In the genomic region with DNA sequence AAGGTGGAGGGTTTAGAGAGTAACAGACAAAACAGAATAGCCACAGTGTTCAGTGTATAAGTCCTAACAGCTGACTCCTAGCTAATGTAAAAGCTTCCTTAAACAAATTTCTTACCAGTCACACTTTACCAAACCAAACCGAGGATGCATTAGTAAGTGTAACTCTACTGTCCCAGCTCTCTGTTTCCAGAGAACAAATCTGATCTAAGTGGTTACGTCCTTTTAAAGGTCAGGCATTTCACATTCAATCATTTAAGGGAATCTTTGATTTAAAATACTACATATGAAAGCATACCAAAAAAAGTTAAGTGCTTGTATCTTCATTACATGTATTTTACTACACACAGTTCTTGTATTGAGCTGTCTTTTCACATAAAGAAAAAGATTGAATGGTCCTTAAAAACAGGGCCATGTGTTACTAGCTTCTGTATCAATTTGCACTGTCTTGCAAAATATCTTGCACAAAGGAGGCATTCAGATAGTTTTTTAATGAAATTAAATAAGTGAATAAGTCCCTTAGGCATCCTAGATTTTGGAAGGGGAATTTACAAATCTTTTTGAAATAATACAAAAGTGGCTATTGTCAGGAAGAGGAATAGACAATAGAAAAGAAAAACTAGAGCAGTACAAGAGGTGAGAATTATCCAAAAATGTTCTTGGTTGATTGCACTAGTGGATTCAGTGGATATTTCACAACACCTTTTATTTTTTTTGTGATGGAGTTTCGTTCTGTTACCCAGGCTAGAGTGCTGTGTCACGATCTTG, we compare ENCODE assay signal across 28 cellular contexts. TPM values are rescaled to one million over a fixed set of nuclear protein-coding genes. Genes with fewer than 3 reads are reported as not detected.
A peak's percentile ranks its signal among the peaks of the same experiment; 100 is the strongest.
DNase-seq lines count a peak whose midpoint lies in the region; ATAC-seq and TF ChIP-seq lines count a peak whose summit lies in the region.
"Had no signal": no experiment of that assay in that cellular context is flagged by ENCODE, and none has a peak within 500 bp of the region (broad histone marks: within the 10 kb centered on the region; RNA-seq: fewer than 3 reads in every experiment).

No MANE protein-coding gene starts in this region.

- no peak overlapping the region for H3K4me3 Mint-ChIP-seq in activated naive CD8-positive, alpha-beta T cell treated with anti-CD3 and anti-CD28 coated beads, Interleukin-2, amount 50 U/mL, for 24 hours
- no peak overlapping the region for H3K4me3 Mint-ChIP-seq in activated naive CD8-positive, alpha-beta T cell treated with anti-CD3 and anti-CD28 coated beads for 36 hours
- H3K4me3 Mint-ChIP-seq in stimulated activated memory B cell treated with anti-CD40 and anti-IgM and Interleukin-4, amounts not matched to agents 10 μg/mL and 1 μg/mL and 100 μg/mL, for 72 hours, result no peak overlapping the region
- H3K4me3 Mint-ChIP-seq: activated CD4-positive, alpha-beta T cell treated with anti-CD3 and anti-CD28 coated beads, Interleukin-2, amount 10 ng/mL, durations not matched to agents 24 days and 14 days; activated CD8-positive, alpha-beta memory T cell treated with anti-CD3 and anti-CD28 coated beads, Interleukin-2, amount 10 ng/mL, durations not matched to agents 7 days and 5 days; HFFc6; neural crest cell; stimulated activated naive CD8-positive, alpha-beta T cell treated with anti-CD3 and anti-CD28 coated beads, Interleukin-15, Interleukin-2, amounts not matched to agents 100 ng/mL and 50 ng/mL, for 24 hours had no signal

- H3K27me3 ChIP-seq in adipocyte (replicated peaks; ENCODE audit: control insufficient read depth, insufficient read depth, low read length) (no peaks in the 10 kb centered on the region), left ventricle myocardium inferior (ENCODE audit: low read depth) (no peaks in the 10 kb centered on the region)
- H3K27me3 ChIP-seq: brain microvascular endothelial cell, heart left ventricle had no signal

- H3K27me3 Mint-ChIP-seq in activated naive CD8-positive, alpha-beta T cell treated with anti-CD3 and anti-CD28 coated beads, Interleukin-2, amount 50 U/mL, for 24 hours, result no peaks in the 10 kb centered on the region
- H3K27me3 Mint-ChIP-seq in activated naive CD8-positive, alpha-beta T cell treated with anti-CD3 and anti-CD28 coated beads for 36 hours, result no peaks in the 10 kb centered on the region
- no peaks in the 10 kb centered on the region for H3K27me3 Mint-ChIP-seq in stimulated activated memory B cell treated with anti-CD40 and anti-IgM and Interleukin-4, amounts not matched to agents 10 μg/mL and 1 μg/mL and 100 μg/mL, for 72 hours
- H3K27me3 Mint-ChIP-seq: activated CD4-positive, alpha-beta T cell treated with anti-CD3 and anti-CD28 coated beads, Interleukin-2, amount 10 ng/mL, durations not matched to agents 24 days and 14 days; activated CD8-positive, alpha-beta memory T cell treated with anti-CD3 and anti-CD28 coated beads, Interleukin-2, amount 10 ng/mL, durations not matched to agents 7 days and 5 days; stimulated activated naive CD8-positive, alpha-beta T cell treated with anti-CD3 and anti-CD28 coated beads, Interleukin-15, Interleukin-2, amounts not matched to agents 100 ng/mL and 50 ng/mL, for 24 hours had no signal

- peak overlapping the region; percentile 2 for H3K27ac ChIP-seq in left ventricle myocardium inferior (replicated peaks)
- H3K27ac ChIP-seq: brain microvascular endothelial cell, prostate gland had no signal

- no peak for DNase-seq in activated naive CD8-positive, alpha-beta T cell treated with anti-CD3 and anti-CD28 coated beads, Interleukin-2, amount 50 U/mL, for 24 hours
- DNase-seq in activated naive CD8-positive, alpha-beta T cell treated with anti-CD3 and anti-CD28 coated beads for 36 hours, result no peak
- DNase-seq in adipocyte (ENCODE audit: low read depth) (peak; percentile 48), left ventricle myocardium inferior (no peak), foreskin fibroblast (no peak)
- DNase-seq in activated CD4-positive, alpha-beta T cell treated with anti-CD3 and anti-CD28 coated beads for 48 hours, result no peak
- DNase-seq: activated CD4-positive, alpha-beta T cell treated with anti-CD3 and anti-CD28 coated beads, Interleukin-2, amount 10 ng/mL, durations not matched to agents 24 days and 14 days; activated CD8-positive, alpha-beta memory T cell treated with anti-CD3 and anti-CD28 coated beads, Interleukin-2, amount 10 ng/mL, durations not matched to agents 7 days and 5 days; brain microvascular endothelial cell; COR-L47; DND-41; heart left ventricle; HFFc6; NCI-H1092 treated with DMSO at 0.1 percent for 48 hours; NCI-H2081; NCI-H345; SIG-M5; small intestine; stimulated activated CD4-positive, alpha-beta T cell treated with anti-CD3 and anti-CD28 coated beads, Interleukin-2, amount 100 ng/mL, for 48 hours; T-helper 1 cell; trophoblast cell had no signal

- no peak overlapping the region for H3K27ac Mint-ChIP-seq in activated naive CD8-positive, alpha-beta T cell treated with anti-CD3 and anti-CD28 coated beads, Interleukin-2, amount 50 U/mL, for 24 hours
- H3K27ac Mint-ChIP-seq in activated naive CD8-positive, alpha-beta T cell treated with anti-CD3 and anti-CD28 coated beads for 36 hours, result no peak overlapping the region
- peak overlapping the region; percentile 7 for H3K27ac Mint-ChIP-seq in stimulated activated memory B cell treated with anti-CD40 and anti-IgM and Interleukin-4, amounts not matched to agents 10 μg/mL and 1 μg/mL and 100 μg/mL, for 72 hours
- H3K27ac Mint-ChIP-seq: activated CD4-positive, alpha-beta T cell treated with anti-CD3 and anti-CD28 coated beads, Interleukin-2, amount 10 ng/mL, durations not matched to agents 24 days and 14 days; activated CD8-positive, alpha-beta memory T cell treated with anti-CD3 and anti-CD28 coated beads, Interleukin-2, amount 10 ng/mL, durations not matched to agents 7 days and 5 days; activated T-helper 2 cell treated with anti-CD3 and anti-CD28 coated beads, Interferon-gamma antibody, Interleukin-2, Interleukin-4, amounts not matched to agents 10 μg/mL and 5 μg/mL and 100 μg/mL, durations not matched to agents 14 hours and 24 hours and 36 hours; HFFc6; stimulated activated naive CD8-positive, alpha-beta T cell treated with anti-CD3 and anti-CD28 coated beads, Interleukin-15, Interleukin-2, amounts not matched to agents 100 ng/mL and 50 ng/mL, for 24 hours had no signal

- H3K4me1 ChIP-seq in adipocyte (ENCODE audit: control insufficient read depth, insufficient read depth, low read length), result peaks cover 14% of the 10 kb centered on the region
- peaks cover 16% of the 10 kb centered on the region for H3K4me1 ChIP-seq in left ventricle myocardium inferior
- H3K4me1 ChIP-seq: prostate gland had no signal

- H3K9me3 ChIP-seq in adipocyte (ENCODE audit: control insufficient read depth, low read length) (no peaks in the 10 kb centered on the region), left ventricle myocardium inferior (replicated peaks) (no peaks in the 10 kb centered on the region)
- H3K9me3 ChIP-seq: heart left ventricle, prostate gland had no signal

- H3K36me3 Mint-ChIP-seq in activated naive CD8-positive, alpha-beta T cell treated with anti-CD3 and anti-CD28 coated beads, Interleukin-2, amount 50 U/mL, for 24 hours (ENCODE audit: low read depth), result peaks cover 12% of the 10 kb centered on the region
- H3K36me3 Mint-ChIP-seq in activated naive CD8-positive, alpha-beta T cell treated with anti-CD3 and anti-CD28 coated beads for 36 hours, result peaks cover 20% of the 10 kb centered on the region
- peaks cover 28% of the 10 kb centered on the region for H3K36me3 Mint-ChIP-seq in stimulated activated memory B cell treated with anti-CD40 and anti-IgM and Interleukin-4, amounts not matched to agents 10 μg/mL and 1 μg/mL and 100 μg/mL, for 72 hours

- TF ChIP-seq CTCF in left ventricle myocardium inferior (IDR thresholded peaks at IDR 0.05; ENCODE audit: borderline replicate concordance) (no peak), foreskin fibroblast (IDR thresholded peaks at IDR 0.05; ENCODE audit: low read depth, low read length) (no peak)

- no peaks in the 10 kb centered on the region for H3K9me3 Mint-ChIP-seq in activated naive CD8-positive, alpha-beta T cell treated with anti-CD3 and anti-CD28 coated beads, Interleukin-2, amount 50 U/mL, for 24 hours
- H3K9me3 Mint-ChIP-seq in activated naive CD8-positive, alpha-beta T cell treated with anti-CD3 and anti-CD28 coated beads for 36 hours, result no peaks in the 10 kb centered on the region
- H3K9me3 Mint-ChIP-seq in stimulated activated memory B cell treated with anti-CD40 and anti-IgM and Interleukin-4, amounts not matched to agents 10 μg/mL and 1 μg/mL and 100 μg/mL, for 72 hours, result no peaks in the 10 kb centered on the region
- H3K9me3 Mint-ChIP-seq: activated CD4-positive, alpha-beta T cell treated with anti-CD3 and anti-CD28 coated beads, Interleukin-2, amount 10 ng/mL, durations not matched to agents 24 days and 14 days; activated T-helper 2 cell treated with anti-CD3 and anti-CD28 coated beads, Interferon-gamma antibody, Interleukin-2, Interleukin-4, amounts not matched to agents 10 μg/mL and 5 μg/mL and 100 μg/mL, durations not matched to agents 14 hours and 24 hours and 36 hours; HFFc6; neural crest cell; stimulated activated naive CD8-positive, alpha-beta T cell treated with anti-CD3 and anti-CD28 coated beads, Interleukin-15, Interleukin-2, amounts not matched to agents 100 ng/mL and 50 ng/mL, for 24 hours had no signal

- intact Hi-C loops in left ventricle myocardium inferior (cut with micrococcal nuclease), result no loop called here

- H3K4me1 Mint-ChIP-seq in activated naive CD8-positive, alpha-beta T cell treated with anti-CD3 and anti-CD28 coated beads, Interleukin-2, amount 50 U/mL, for 24 hours, result peaks cover 27% of the 10 kb centered on the region
- peaks cover 21% of the 10 kb centered on the region for H3K4me1 Mint-ChIP-seq in activated naive CD8-positive, alpha-beta T cell treated with anti-CD3 and anti-CD28 coated beads for 36 hours
- peaks cover 6% of the 10 kb centered on the region for H3K4me1 Mint-ChIP-seq in stimulated activated memory B cell treated with anti-CD40 and anti-IgM and Interleukin-4, amounts not matched to agents 10 μg/mL and 1 μg/mL and 100 μg/mL, for 72 hours

- peak; percentile 40 for ATAC-seq in activated naive CD8-positive, alpha-beta T cell treated with anti-CD3 and anti-CD28 coated beads, Interleukin-2, amount 50 U/mL, for 24 hours
- ATAC-seq in stimulated activated memory B cell treated with anti-CD40 and anti-IgM and Interleukin-4, amounts not matched to agents 10 μg/mL and 1 μg/mL and 100 μg/mL, for 72 hours, result no peak
- no peak for ATAC-seq in HG03565 (IDR thresholded peaks at IDR 0.05; ENCODE audit: unreplicated experiment)
- ATAC-seq: activated CD8-positive, alpha-beta memory T cell treated with anti-CD3 and anti-CD28 coated beads, Interleukin-2, amount 10 ng/mL, durations not matched to agents 7 days and 5 days had no signal

- H3K4me3 ChIP-seq in adipocyte (ENCODE audit: low read length) (peak overlapping the region; percentile 44), left ventricle myocardium inferior (no peak overlapping the region), foreskin fibroblast (ENCODE audit: low read depth in 1 of 2, low read length in 2 of 2) (no peak overlapping the region)
- H3K4me3 ChIP-seq: coronary artery, heart left ventricle, prostate gland had no signal

- H3K36me3 ChIP-seq in adipocyte (ENCODE audit: control insufficient read depth, insufficient read depth, low read length, severe bottlenecking), result no peaks in the 10 kb centered on the region
- peaks cover 7% of the 10 kb centered on the region for H3K36me3 ChIP-seq in left ventricle myocardium inferior
- H3K36me3 ChIP-seq: brain microvascular endothelial cell, heart left ventricle, prostate gland had no signal

- peak overlapping the region; percentile 28 for H3K9ac ChIP-seq in adipocyte (ENCODE audit: low read length)

RNA-seq across cellular contexts. Expression of a gene that starts 58.4 kb away (rescaled TPM):
- 100 to 1,000 TPM; 136 to 142 TPM for total RNA-seq in activated naive CD8-positive, alpha-beta T cell treated with anti-CD3 and anti-CD28 coated beads for 36 hours
- 8.6 TPM for total RNA-seq in left ventricle myocardium inferior
- total RNA-seq: HFFc6 had no signal

Comparison
In these comparisons a context has a peak if more than half of its experiments do, and no peak if none do; other contexts are left out.
1. RNA of a gene that starts 58.4 kb away (total RNA-seq): 136 to 142 TPM in activated naive CD8-positive, alpha-beta T cell treated with anti-CD3 and anti-CD28 coated beads for 36 hours; 8.6 TPM in left ventricle myocardium inferior (single experiment); every median in the first group is over 10 times any median in the second.